Comparison of ENCODE assay signal across 1 cellular context in genomic region chr7:98133621-98134266, GRCh38.
TF ChIP-seq lines count a peak whose summit lies in the region.

No MANE protein-coding gene starts in this region.

TF ChIP-seq in GM23338, 12 proteins besides CTCF, POLR2A, EP300 and RAD21 (continued from another document):
- no peak for TF ChIP-seq ETS1 (IDR thresholded peaks at IDR 0.05)
- no peak for TF ChIP-seq POLR2AphosphoS5 (IDR thresholded peaks at IDR 0.05; ENCODE audit: low read depth)
- TF ChIP-seq STAT1 (IDR thresholded peaks at IDR 0.05; ENCODE audit: unreplicated experiment): no peak
- no peak for TF ChIP-seq EZH2phosphoT487 (IDR thresholded peaks at IDR 0.05; ENCODE audit: unreplicated experiment)
- TF ChIP-seq EZH2 (IDR thresholded peaks at IDR 0.05; ENCODE audit: low read depth, unreplicated experiment): no peak
- no peak for TF ChIP-seq ZNF462 (CRISPR knock-in tag; IDR thresholded peaks at IDR 0.05)
